ENCODE assay signal across 20 cellular contexts in the genomic region with DNA sequence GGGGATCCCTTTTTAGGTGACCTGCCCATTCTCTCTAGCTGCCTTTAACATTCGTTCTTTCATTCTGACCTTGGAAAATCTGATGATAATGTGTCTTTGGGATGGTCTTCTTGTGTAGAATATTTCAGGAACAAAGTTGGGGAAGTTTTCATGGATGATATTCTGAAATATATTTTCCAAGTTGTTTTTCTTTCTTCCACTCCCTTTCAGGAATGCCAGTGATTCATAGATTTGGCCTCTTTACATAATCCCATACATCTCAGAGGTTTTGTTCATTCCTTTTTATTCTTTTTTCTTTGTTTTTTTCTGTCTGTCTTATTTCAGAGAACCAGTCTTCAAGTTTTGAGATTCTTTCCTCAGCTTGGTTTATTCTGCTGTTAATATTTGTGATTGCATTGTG. TPM values are rescaled to one million over a fixed set of nuclear protein-coding genes. Genes with fewer than 3 reads are reported as not detected.
DNase-seq lines count a peak whose midpoint lies in the region; ATAC-seq, FAIRE-seq and TF ChIP-seq lines count a peak whose summit lies in the region.
"Had no signal": no experiment of that assay in that cellular context is flagged by ENCODE, and none has a peak within 500 bp of the region (broad histone marks: within the 10 kb centered on the region; RNA-seq: fewer than 3 reads in every experiment).

No MANE protein-coding gene starts in this region.

- H3K79me2 ChIP-seq in astrocyte (ENCODE audit: insufficient read depth, low read length) (no peaks in the 10 kb centered on the region), smooth muscle cell (ENCODE audit: low read depth) (no peaks in the 10 kb centered on the region)

- H3K36me3 ChIP-seq in astrocyte (ENCODE audit: insufficient read depth, low read length) (no peaks in the 10 kb centered on the region), smooth muscle cell (ENCODE audit: low read depth) (no peaks in the 10 kb centered on the region), gastrocnemius medialis (no peaks in the 10 kb centered on the region)

- H3K36me3 Mint-ChIP-seq in astrocyte (ENCODE audit: low read depth, unreplicated experiment) = peaks cover 2% of the 10 kb centered on the region

- H3K4me1 ChIP-seq in astrocyte (ENCODE audit: insufficient read depth, low read length) (peaks cover 5% of the 10 kb centered on the region), smooth muscle cell (ENCODE audit: low read depth) (peaks cover 4% of the 10 kb centered on the region), gastrocnemius medialis (no peaks in the 10 kb centered on the region)

- no peaks in the 10 kb centered on the region for H3F3A ChIP-seq in smooth muscle cell (ENCODE audit: low read depth)

- no peak overlapping the region for H3K4me3 Mint-ChIP-seq in astrocyte (ENCODE audit: unreplicated experiment)
- H3K4me3 Mint-ChIP-seq: CD8-positive, alpha-beta memory T cell; IgD-negative memory B cell had no signal

- H2AFZ ChIP-seq in astrocyte (ENCODE audit: low read depth, low read length) (no peak overlapping the region), smooth muscle cell (ENCODE audit: low read depth) (no peak overlapping the region)

- no peaks in the 10 kb centered on the region for H3K27me3 Mint-ChIP-seq in astrocyte (ENCODE audit: low read depth, unreplicated experiment)

- peaks cover 3% of the 10 kb centered on the region for H3K9me3 Mint-ChIP-seq in astrocyte (ENCODE audit: unreplicated experiment)

- no peak for ATAC-seq in Right ventricle myocardium inferior
- ATAC-seq in gastrocnemius medialis = no peak

- H3K4me1 Mint-ChIP-seq in astrocyte (ENCODE audit: low read depth, unreplicated experiment) = peaks cover 21% of the 10 kb centered on the region
- H3K4me1 Mint-ChIP-seq: CD8-positive, alpha-beta memory T cell; IgD-negative memory B cell had no signal

- TF ChIP-seq CTCF in astrocyte (IDR thresholded peaks at IDR 0.05; ENCODE audit: insufficient read depth, low read depth, low read length) (no peak), smooth muscle cell (IDR thresholded peaks at IDR 0.05; ENCODE audit: borderline replicate concordance, insufficient read depth, poor library complexity, severe bottlenecking) (no peak), gastrocnemius medialis (IDR thresholded peaks at IDR 0.05 in 4 of 5, conservative IDR thresholded peaks at IDR 0.05 in 1 of 5) (no peak)

- peak; percentile 72 for DNase-seq in HS-27A (ENCODE audit: low read depth)
- DNase-seq in astrocyte (ENCODE audit: low read depth) = no peak
- DNase-seq in fibroblast of peridontal ligament (ENCODE audit: extremely low read depth) = peak; percentile 26
- no peak for DNase-seq in smooth muscle cell (lab: John Stamatoyannopoulos, UW; ENCODE audit: unreplicated experiment)
- DNase-seq in Right ventricle myocardium inferior (ENCODE audit: missing footprints) = no peak
- DNase-seq in gastrocnemius medialis = no peak
- DNase-seq in NCI-H774 (lab: John Stamatoyannopoulos, UW) = no peak
- DNase-seq: ACHN; C1 segment of cervical spinal cord; CD8-positive, alpha-beta memory T cell; Karpas-422; MM.1S; NCI-H1092 treated with DMSO at 0.1 percent for 48 hours; NCI-H2081; NCI-H2171 treated with DMSO at 0.1 percent for 48 hours; NK-92 treated with Interleukin-12 subunit alpha and Interleukin-12 subunit beta, amount 100 ng/mL, for 24 hours; SIG-M5 had no signal

- no peak overlapping the region for H3K27ac ChIP-seq in astrocyte (ENCODE audit: low read depth, low read length)
- no peak overlapping the region for H3K27ac ChIP-seq in smooth muscle cell (ENCODE audit: low read depth)
- no peak overlapping the region for H3K27ac ChIP-seq in gastrocnemius medialis

- H3K27me3 ChIP-seq in astrocyte (ENCODE audit: insufficient read depth, low read length) (no peaks in the 10 kb centered on the region), smooth muscle cell (ENCODE audit: low read depth) (no peaks in the 10 kb centered on the region), gastrocnemius medialis (no peaks in the 10 kb centered on the region)

- intact Hi-C loops in Right ventricle myocardium inferior (cut with DNase I) = no loop called here
- intact Hi-C loops in gastrocnemius medialis (cut with DNase I; ENCODE audit: low total_unique reads) = no loop called here

- H3K4me3 ChIP-seq in astrocyte (ENCODE audit: insufficient read depth, low read depth, low read length) (no peak overlapping the region), smooth muscle cell (no peak overlapping the region), gastrocnemius medialis (no peak overlapping the region)

- no peak overlapping the region for H3K9ac ChIP-seq in astrocyte (ENCODE audit: low read length)
- H3K9ac ChIP-seq in smooth muscle cell (ENCODE audit: low read depth) = no peak overlapping the region

- in situ Hi-C loops in gastrocnemius medialis (cut with MboI; ENCODE audit: low sequenced_read_pairs in 4 of 4) = no loop called here

- H3K4me2 ChIP-seq in astrocyte (ENCODE audit: low read length) = peak overlapping the region; percentile 63
- peak overlapping the region; percentile 20 for H3K4me2 ChIP-seq in smooth muscle cell

- TF ChIP-seq POLR2A in gastrocnemius medialis (IDR thresholded peaks at IDR 0.05) = no peak

- H3K9me3 ChIP-seq in astrocyte (ENCODE audit: insufficient read depth, low read depth, low read length) (no peaks in the 10 kb centered on the region), smooth muscle cell (replicated peaks; ENCODE audit: low read depth) (peaks cover 10% of the 10 kb centered on the region), gastrocnemius medialis (no peaks in the 10 kb centered on the region)

- no peaks in the 10 kb centered on the region for H4K20me1 ChIP-seq in astrocyte (ENCODE audit: insufficient read depth, low read length)
- no peaks in the 10 kb centered on the region for H4K20me1 ChIP-seq in smooth muscle cell (ENCODE audit: low read depth)

- peak; percentile 41 for FAIRE-seq in astrocyte (lab: Jason Lieb, UNC)
- FAIRE-seq: D721Med, H1 had no signal

- WGBS in smooth muscle cell (ENCODE audit: low lambda C conversion rate) = 91% methylated on average over 1 of the region's 1 CpG

- H3K27ac Mint-ChIP-seq in astrocyte (ENCODE audit: unreplicated experiment) = no peak overlapping the region
- H3K27ac Mint-ChIP-seq: CD8-positive, alpha-beta memory T cell; IgD-negative memory B cell had no signal

RNA-seq across cellular contexts. Expression of a gene that starts 13.9 kb away (rescaled TPM):
- total RNA-seq in astrocyte (18.0 and 18.4 TPM in 2 replicates), smooth muscle cell (33.0 and 46.4 TPM in 2 replicates), Right ventricle myocardium inferior (41.1 TPM), gastrocnemius medialis (10 to 100 TPM; 17.1 to 29.4 (median 25.5) TPM)
- polyA plus RNA-seq in smooth muscle cell = 24.0 and 26.2 TPM in 2 replicates

Comparison
In these comparisons a context has a peak if more than half of its experiments do, and no peak if none do; other contexts are left out.
1. DNase-seq: peak in HS-27A (single experiment) and fibroblast of peridontal ligament (single experiment); none in astrocyte (single experiment), smooth muscle cell (single experiment), Right ventricle myocardium inferior (single experiment), gastrocnemius medialis (0 of 2) and NCI-H774 (single experiment).